ENCODE assay signal across 1 cellular context in the genomic region with DNA sequence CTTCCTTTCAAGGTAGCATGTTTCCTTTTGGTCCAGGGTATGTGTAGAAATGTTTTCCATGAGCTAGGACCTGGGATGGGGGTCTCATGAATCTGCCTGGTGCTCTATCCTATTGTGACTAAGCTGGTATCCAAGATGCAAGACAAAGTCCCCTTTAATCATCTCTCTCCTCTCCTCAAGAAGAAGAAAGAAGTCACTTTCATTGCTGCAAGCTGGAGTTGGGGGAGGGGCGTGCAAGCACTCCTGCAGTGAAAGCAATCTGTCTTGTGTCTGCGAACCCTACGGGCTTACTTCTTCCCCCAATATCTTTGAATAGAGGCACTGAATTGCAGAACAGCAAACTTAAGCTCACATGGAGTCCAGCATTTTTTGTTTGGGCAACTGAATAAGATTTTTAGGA.
TF ChIP-seq lines count a peak whose summit lies in the region.

No MANE protein-coding gene starts in this region.

TF ChIP-seq in GM23338, 12 proteins besides CTCF, POLR2A, EP300 and RAD21:
- TF ChIP-seq EZH2phosphoT487 (IDR thresholded peaks at IDR 0.05; ENCODE audit: unreplicated experiment) (no peak), JUNB (IDR thresholded peaks at IDR 0.05; ENCODE audit: unreplicated experiment) (no peak), POLR2AphosphoS5 (IDR thresholded peaks at IDR 0.05; ENCODE audit: low read depth) (no peak)
